In the genomic region with DNA sequence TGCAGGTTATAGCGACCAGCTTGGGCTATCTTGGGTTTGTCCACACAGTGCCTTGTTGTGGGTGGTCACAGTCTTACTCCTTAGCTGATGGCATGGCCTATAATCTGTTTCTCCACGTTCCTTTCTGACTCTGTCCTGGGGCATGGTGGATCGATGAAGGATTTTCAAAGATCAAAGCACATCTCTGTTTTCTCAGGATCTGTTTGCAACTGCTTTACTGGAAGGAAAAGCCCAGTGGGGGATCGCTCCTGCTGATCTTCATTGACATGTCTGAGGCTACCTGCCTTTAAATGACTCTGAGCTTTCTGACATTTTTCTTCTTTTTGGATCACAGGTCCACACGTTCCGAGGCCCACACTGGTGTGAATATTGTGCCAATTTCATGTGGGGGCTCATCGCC, we compare ENCODE assay signal across 17 cellular contexts.
DNase-seq lines count a peak whose midpoint lies in the region; ATAC-seq and TF ChIP-seq lines count a peak whose summit lies in the region.
"Had no signal": no experiment of that assay in that cellular context is flagged by ENCODE, and none has a peak within 500 bp of the region (broad histone marks: within the 10 kb centered on the region; RNA-seq: fewer than 3 reads in every experiment).

No MANE protein-coding gene starts in this region.

- H3K36me3 Mint-ChIP-seq in nephron progenitor cell (ENCODE audit: low read depth): peaks cover 10% of the 10 kb centered on the region

- H3K27me3 Mint-ChIP-seq in nephron progenitor cell (ENCODE audit: low read depth, poor library complexity): peaks cover 3% of the 10 kb centered on the region

- no peak for TF ChIP-seq CTCF in nephron progenitor cell (IDR thresholded peaks at IDR 0.05)
- TF ChIP-seq CTCF in foreskin keratinocyte (conservative IDR thresholded peaks at IDR 0.05): no peak

- H3K4me1 ChIP-seq in foreskin keratinocyte: no peaks in the 10 kb centered on the region
- H3K4me1 ChIP-seq: BE2C had no signal

- DNase-seq in ELF-1 (ENCODE audit: low read depth, low spot score) (peak; percentile 67), NCI-H69 (lab: John Stamatoyannopoulos, UW) (peak; percentile 62), iPS DF 4.7 (ENCODE audit: extremely low read depth, low spot score) (peak; percentile 25), nephron progenitor cell (no peak), AG08395 (ENCODE audit: low spot score) (no peak), DMS79 treated with DMSO at 0.1 percent for 48 hours (lab: John Stamatoyannopoulos, UW) (no peak), DMS53 treated with DMSO at 0.1 percent for 48 hours (lab: John Stamatoyannopoulos, UW; ENCODE audit: unreplicated experiment) (no peak), foreskin keratinocyte (no peak)
- DNase-seq: 8988T, BE2C, DMS53, HCEC 1CT, NCI-H1694 treated with DMSO at 0.1 percent for 48 hours, NCI-H446, NCI-H526, Right ventricle myocardium superior had no signal

- H3K27ac Mint-ChIP-seq in nephron progenitor cell: peak overlapping the region; percentile 68
- H3K27ac Mint-ChIP-seq: IgD-negative memory B cell had no signal

- no peak overlapping the region for H3K27ac ChIP-seq in foreskin keratinocyte

- no peaks in the 10 kb centered on the region for H3K27me3 ChIP-seq in foreskin keratinocyte
- H3K27me3 ChIP-seq: BE2C had no signal

- no peak overlapping the region for H3K4me3 Mint-ChIP-seq in nephron progenitor cell
- H3K4me3 Mint-ChIP-seq: IgD-negative memory B cell had no signal

- no peaks in the 10 kb centered on the region for H3K9me3 Mint-ChIP-seq in nephron progenitor cell
- H3K9me3 Mint-ChIP-seq: IgD-negative memory B cell had no signal

- peaks cover 7% of the 10 kb centered on the region for H3K4me1 Mint-ChIP-seq in nephron progenitor cell
- H3K4me1 Mint-ChIP-seq: IgD-negative memory B cell had no signal

- ATAC-seq in foreskin keratinocyte: no peak

Comparison
In these comparisons a context has a peak if more than half of its experiments do, and no peak if none do; other contexts are left out.
1. DNase-seq: peak in ELF-1 (single experiment), NCI-H69 (single experiment) and iPS DF 4.7 (single experiment); none in nephron progenitor cell (single experiment), AG08395 (single experiment), DMS79 treated with DMSO at 0.1 percent for 48 hours (single experiment), DMS53 treated with DMSO at 0.1 percent for 48 hours (single experiment) and foreskin keratinocyte (0 of 2).